In the genomic region with DNA sequence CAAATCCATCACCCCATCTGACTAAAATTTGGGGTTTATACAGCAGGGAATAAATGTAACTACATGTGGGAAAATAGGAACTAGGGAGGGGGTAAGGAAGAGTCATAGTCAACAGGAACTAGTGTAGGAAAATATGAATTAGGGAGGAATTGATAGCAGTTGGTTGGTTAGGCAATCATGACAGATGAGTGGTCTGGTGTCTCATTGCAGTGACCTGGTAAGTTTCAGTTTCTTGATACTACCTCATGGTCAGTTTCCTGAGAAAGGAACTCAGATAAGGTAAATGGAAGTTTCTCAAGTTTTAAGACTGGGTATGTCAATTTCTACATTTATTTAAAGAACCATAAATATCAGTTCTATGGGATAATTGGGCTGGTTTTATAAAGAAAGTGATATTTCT, we compare ENCODE assay signal across 1 cellular context.
TF ChIP-seq lines count a peak whose summit lies in the region.

No MANE protein-coding gene starts in this region.

TF ChIP-seq in A549, 52 proteins besides CTCF, POLR2A, EP300 and RAD21 (continued from another document):
- TF ChIP-seq, protein P1, sequence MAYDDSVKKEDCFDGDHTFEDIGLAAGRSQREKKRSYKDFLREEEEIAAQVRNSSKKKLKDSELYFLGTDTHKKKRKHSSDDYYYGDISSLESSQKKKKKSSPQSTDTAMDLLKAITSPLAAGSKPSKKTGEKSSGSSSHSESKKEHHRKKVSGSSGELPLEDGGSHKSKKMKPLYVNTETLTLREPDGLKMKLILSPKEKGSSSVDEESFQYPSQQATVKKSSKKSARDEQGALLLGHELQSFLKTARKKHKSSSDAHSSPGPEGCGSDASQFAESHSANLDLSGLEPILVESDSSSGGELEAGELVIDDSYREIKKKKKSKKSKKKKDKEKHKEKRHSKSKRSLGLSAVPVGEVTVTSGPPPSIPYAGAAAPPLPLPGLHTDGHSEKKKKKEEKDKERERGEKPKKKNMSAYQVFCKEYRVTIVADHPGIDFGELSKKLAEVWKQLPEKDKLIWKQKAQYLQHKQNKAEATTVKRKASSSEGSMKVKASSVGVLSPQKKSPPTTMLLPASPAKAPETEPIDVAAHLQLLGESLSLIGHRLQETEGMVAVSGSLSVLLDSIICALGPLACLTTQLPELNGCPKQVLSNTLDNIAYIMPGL (CRISPR knock-in tag; IDR thresholded peaks at IDR 0.05; ENCODE audit: borderline replicate concordance) = no peak
- TF ChIP-seq, protein P2, sequence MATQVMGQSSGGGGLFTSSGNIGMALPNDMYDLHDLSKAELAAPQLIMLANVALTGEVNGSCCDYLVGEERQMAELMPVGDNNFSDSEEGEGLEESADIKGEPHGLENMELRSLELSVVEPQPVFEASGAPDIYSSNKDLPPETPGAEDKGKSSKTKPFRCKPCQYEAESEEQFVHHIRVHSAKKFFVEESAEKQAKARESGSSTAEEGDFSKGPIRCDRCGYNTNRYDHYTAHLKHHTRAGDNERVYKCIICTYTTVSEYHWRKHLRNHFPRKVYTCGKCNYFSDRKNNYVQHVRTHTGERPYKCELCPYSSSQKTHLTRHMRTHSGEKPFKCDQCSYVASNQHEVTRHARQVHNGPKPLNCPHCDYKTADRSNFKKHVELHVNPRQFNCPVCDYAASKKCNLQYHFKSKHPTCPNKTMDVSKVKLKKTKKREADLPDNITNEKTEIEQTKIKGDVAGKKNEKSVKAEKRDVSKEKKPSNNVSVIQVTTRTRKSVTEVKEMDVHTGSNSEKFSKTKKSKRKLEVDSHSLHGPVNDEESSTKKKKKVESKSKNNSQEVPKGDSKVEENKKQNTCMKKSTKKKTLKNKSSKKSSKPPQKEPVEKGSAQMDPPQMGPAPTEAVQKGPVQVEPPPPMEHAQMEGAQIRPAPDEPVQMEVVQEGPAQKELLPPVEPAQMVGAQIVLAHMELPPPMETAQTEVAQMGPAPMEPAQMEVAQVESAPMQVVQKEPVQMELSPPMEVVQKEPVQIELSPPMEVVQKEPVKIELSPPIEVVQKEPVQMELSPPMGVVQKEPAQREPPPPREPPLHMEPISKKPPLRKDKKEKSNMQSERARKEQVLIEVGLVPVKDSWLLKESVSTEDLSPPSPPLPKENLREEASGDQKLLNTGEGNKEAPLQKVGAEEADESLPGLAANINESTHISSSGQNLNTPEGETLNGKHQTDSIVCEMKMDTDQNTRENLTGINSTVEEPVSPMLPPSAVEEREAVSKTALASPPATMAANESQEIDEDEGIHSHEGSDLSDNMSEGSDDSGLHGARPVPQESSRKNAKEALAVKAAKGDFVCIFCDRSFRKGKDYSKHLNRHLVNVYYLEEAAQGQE (IDR thresholded peaks at IDR 0.05) = no peak
TF ChIP-seq in A549: peak in this region for 0.
